26 cellular contexts compared by ENCODE assay signal in genomic region chr1:48889088-48889487, GRCh38.
A peak's percentile ranks its signal among the peaks of the same experiment; 100 is the strongest.
DNase-seq lines count a peak whose midpoint lies in the region; ATAC-seq and TF ChIP-seq lines count a peak whose summit lies in the region.
"Had no signal": no experiment of that assay in that cellular context is flagged by ENCODE, and none has a peak within 500 bp of the region (broad histone marks: within the 10 kb centered on the region; RNA-seq: fewer than 3 reads in every experiment).

No MANE protein-coding gene starts in this region.

- no peaks in the 10 kb centered on the region for H3F3A ChIP-seq in SK-N-SH (replicated peaks; ENCODE audit: insufficient read depth)

- H3K9me2 ChIP-seq in SK-N-SH, result no peaks in the 10 kb centered on the region

- no peaks in the 10 kb centered on the region for H3K27me3 ChIP-seq in SK-N-SH (ENCODE audit: insufficient read depth)
- no peaks in the 10 kb centered on the region for H3K27me3 ChIP-seq in HAP-1 (ENCODE audit: low read depth)
- H3K27me3 ChIP-seq: right atrium auricular region had no signal

- H3K4me3 ChIP-seq in SK-N-SH (ENCODE audit: low read depth in 2 of 2, low read length in 1 of 2) (no peak overlapping the region), HAP-1 (no peak overlapping the region)
- H3K4me3 ChIP-seq: coronary artery, K562, PC-9, right atrium auricular region, smooth muscle cell had no signal

- H3K9ac ChIP-seq in SK-N-SH, result no peak overlapping the region

- TF ChIP-seq EP300 in SK-N-SH (IDR thresholded peaks at IDR 0.05; ENCODE audit: borderline replicate concordance in 1 of 2, low read depth in 1 of 2, low read length in 1 of 2), result peak in 1 of 2 experiments; percentile 94; a peak in 2 of 4 replicates

- H3K4me1 ChIP-seq in SK-N-SH (ENCODE audit: control insufficient read depth in 1 of 2, insufficient read depth in 2 of 2, low read depth in 1 of 2, low read length in 1 of 2) (peaks cover 0 to 31% of the 10 kb centered on the region in 2 experiments; a peak in 2 of 4 replicates), HAP-1 (no peaks in the 10 kb centered on the region)
- H3K4me1 ChIP-seq: right atrium auricular region had no signal

- H3K27ac ChIP-seq in SK-N-SH (ENCODE audit: low read depth in 2 of 2, low read length in 1 of 2), result peak overlapping the region in 1 of 2 experiments; percentile 98; a peak in 2 of 4 replicates
- H3K27ac ChIP-seq: coronary artery, epithelial cell of prostate, PC-9, right atrium auricular region had no signal

- DNase-seq in NCI-H345 (lab: John Stamatoyannopoulos, UW) (peak; percentile 34), NCI-H345 treated with DMSO at 0.1 percent for 48 hours (lab: John Stamatoyannopoulos, UW; ENCODE audit: unreplicated experiment) (no peak), NCI-H2171 (lab: John Stamatoyannopoulos, UW) (peak; percentile 17), SK-N-SH (peak; percentile 72), germinal center (ENCODE audit: low spot score) (no peak), iPS-NIHi11 (ENCODE audit: low spot score) (no peak), HAP-1 (ENCODE audit: low spot score in 2 of 2) (no peak)
- DNase-seq: activated CD4-positive, alpha-beta memory T cell treated with anti-CD3 and anti-CD28 coated beads for 36 hours; activated CD4-positive, CD25-positive, alpha-beta regulatory T cell treated with anti-CD3 and anti-CD28 coated beads, Interleukin-2, amount 50 U/mL, for 72 hours; activated CD8-positive, alpha-beta memory T cell treated with anti-CD3 and anti-CD28 coated beads, Interleukin-2, amount 50 U/mL, for 4 hours; activated naive CD4-positive, alpha-beta T cell treated with Interleukin-2 at 50 U/mL for 16 hours; caudate nucleus; CD4-positive, CD25-positive, alpha-beta regulatory T cell; effector memory CD4-positive, alpha-beta T cell; islet precursor cell; left ventricle myocardium superior; NCI-H510A; PC-9; stimulated activated naive CD4-positive, alpha-beta T cell treated with Interleukin-2 at 50 U/mL for 16 hours; T-helper 2 cell had no signal

- POLR2A ChIA-PET in SK-N-SH (lab: Yijun Ruan, JAX), result interaction anchor here (0.7 to 1.5 kb wide), 2 partner anchors 11 to 420 kb away, joined by 3 to 4 read pairs; no protein-coding TSS in a partner anchor

- H2AFZ ChIP-seq in SK-N-SH (ENCODE audit: low read depth), result no peak overlapping the region
- H2AFZ ChIP-seq: PC-9 had no signal

- in situ Hi-C loops in HAP-1 (cut with MboI; ENCODE audit: low sequenced_read_pairs), result no loop called here

- H3K9me3 ChIP-seq in SK-N-SH, result no peaks in the 10 kb centered on the region
- no peaks in the 10 kb centered on the region for H3K9me3 ChIP-seq in HAP-1
- H3K9me3 ChIP-seq: right atrium auricular region had no signal

- peak; percentile 26; the same call in 1 of the 2 replicates for TF ChIP-seq RAD21 in SK-N-SH (IDR thresholded peaks at IDR 0.05; ENCODE audit: low read length)

- WGBS in SK-N-SH (ENCODE audit: low lambda C conversion rate), result 79% methylated on average over 4 of the region's 4 CpGs

- no peaks in the 10 kb centered on the region for H4K20me1 ChIP-seq in SK-N-SH (ENCODE audit: insufficient read depth)

- no peak for TF ChIP-seq CTCF in SK-N-SH (IDR thresholded peaks at IDR 0.05)

- CTCF ChIA-PET in SK-N-SH (lab: Yijun Ruan, JAX), result interaction anchor here (0.9 to 2.3 kb wide), 6 partner anchors 10 to 1420 kb away, joined by 3 to 11 read pairs (median 4); no protein-coding TSS in a partner anchor

- H3K36me3 ChIP-seq in SK-N-SH (replicated peaks in 1 of 2; ENCODE audit: control insufficient read depth in 1 of 2, insufficient read depth in 2 of 2, low read length in 1 of 2) (no peaks in the 10 kb centered on the region), HAP-1 (replicated peaks) (no peaks in the 10 kb centered on the region)
- H3K36me3 ChIP-seq: right atrium auricular region had no signal

- H3K4me2 ChIP-seq in SK-N-SH, result no peak overlapping the region
- H3K4me2 ChIP-seq: PC-9, smooth muscle cell had no signal

- no peaks in the 10 kb centered on the region for H3K79me2 ChIP-seq in SK-N-SH (ENCODE audit: insufficient read depth)

- ATAC-seq in GM18870 (IDR thresholded peaks at IDR 0.05; ENCODE audit: unreplicated experiment), result no peak
- ATAC-seq: K562, left ventricle myocardium superior had no signal

TF ChIP-seq in SK-N-SH, 30 proteins besides CTCF, POLR2A, EP300 and RAD21 (continues in another document):
- no peak for TF ChIP-seq ZBTB33 (IDR thresholded peaks at IDR 0.05; ENCODE audit: borderline replicate concordance, low read depth)
- TF ChIP-seq GABPA (IDR thresholded peaks at IDR 0.05; ENCODE audit: low read depth), result no peak
- peak; percentile 92 for TF ChIP-seq GATA2 (CRISPR knock-in tag; IDR thresholded peaks at IDR 0.05)
- peak; percentile 41; the same call in 1 of the 2 replicates for TF ChIP-seq TCF12 (IDR thresholded peaks at IDR 0.05)
- no peak for TF ChIP-seq SIN3A (IDR thresholded peaks at IDR 0.05; ENCODE audit: borderline replicate concordance, low read depth, low read length)
- no peak for TF ChIP-seq YY1 (IDR thresholded peaks at IDR 0.05; ENCODE audit: low read depth)
- no peak for TF ChIP-seq NRF1 (IDR thresholded peaks at IDR 0.05; ENCODE audit: low read depth, low read length)
- TF ChIP-seq PBX3 (IDR thresholded peaks at IDR 0.05), result no peak
- no peak for TF ChIP-seq ELF1 (IDR thresholded peaks at IDR 0.05)
- TF ChIP-seq EZH2phosphoT487 (IDR thresholded peaks at IDR 0.05; ENCODE audit: borderline replicate concordance, low read depth), result no peak
- TF ChIP-seq IRF3 (IDR thresholded peaks at IDR 0.05; ENCODE audit: low read depth, low read length), result no peak
- TF ChIP-seq CHD2 (IDR thresholded peaks at IDR 0.05; ENCODE audit: low read length, partially characterized antibody), result peak; percentile 80
- TF ChIP-seq MAX (IDR thresholded peaks at IDR 0.05; ENCODE audit: low read depth), result no peak
- no peak for TF ChIP-seq TAF1 (IDR thresholded peaks at IDR 0.05; ENCODE audit: borderline replicate concordance, low read depth, low read length)
- TF ChIP-seq FOXM1 (IDR thresholded peaks at IDR 0.05; ENCODE audit: low read depth), result no peak
- no peak for TF ChIP-seq NFIC (IDR thresholded peaks at IDR 0.05; ENCODE audit: borderline replicate concordance)
- no peak for TF ChIP-seq MEF2A (IDR thresholded peaks at IDR 0.05; ENCODE audit: borderline replicate concordance, low read depth)
- TF ChIP-seq TEAD4 (IDR thresholded peaks at IDR 0.05; ENCODE audit: borderline replicate concordance, insufficient read depth), result no peak
- TF ChIP-seq POLR2AphosphoS5 (IDR thresholded peaks at IDR 0.05; ENCODE audit: low read depth, low read length), result peak; percentile 28; the same call in 1 of the 2 replicates
- TF ChIP-seq JUND (IDR thresholded peaks at IDR 0.05), result no peak
- no peak for TF ChIP-seq FOSL2 (IDR thresholded peaks at IDR 0.05; ENCODE audit: borderline replicate concordance, low read depth)
- peak; percentile 81; the same call in 1 of the 2 replicates for TF ChIP-seq MXI1 (IDR thresholded peaks at IDR 0.05; ENCODE audit: low read depth, low read length)
- no peak for TF ChIP-seq USF2 (IDR thresholded peaks at IDR 0.05; ENCODE audit: borderline replicate concordance, low read depth, low read length)
- TF ChIP-seq RCOR1 (IDR thresholded peaks at IDR 0.05; ENCODE audit: low read length), result peak; percentile 88

Comparison
In these comparisons a context has a peak if more than half of its experiments do, and no peak if none do; other contexts are left out.
1. DNase-seq: peak in NCI-H345 (single experiment), NCI-H2171 (single experiment) and SK-N-SH (single experiment); none in NCI-H345 treated with DMSO at 0.1 percent for 48 hours (single experiment), germinal center (single experiment), iPS-NIHi11 (single experiment) and HAP-1 (0 of 2).